Comparison of ENCODE assay signal across 8 cellular contexts in genomic region chr19:51020988-51021651, GRCh38. TPM values are rescaled to one million over a fixed set of nuclear protein-coding genes. Genes with fewer than 3 reads are reported as not detected.
DNase-seq lines count a peak whose midpoint lies in the region; ATAC-seq and TF ChIP-seq lines count a peak whose summit lies in the region.
"Had no signal": no experiment of that assay in that cellular context is flagged by ENCODE, and none has a peak within 500 bp of the region (broad histone marks: within the 10 kb centered on the region; RNA-seq: fewer than 3 reads in every experiment).

No MANE protein-coding gene starts in this region.

- H3K9ac ChIP-seq in Karpas-422 (ENCODE audit: low read length) (no peak overlapping the region), SK-N-SH (no peak overlapping the region)

- no peaks in the 10 kb centered on the region for H3K79me2 ChIP-seq in Karpas-422 (ENCODE audit: low read length)
- no peaks in the 10 kb centered on the region for H3K79me2 ChIP-seq in SK-N-SH (ENCODE audit: insufficient read depth)

- H3K9me3 ChIP-seq in Karpas-422 (ENCODE audit: low read length) (no peaks in the 10 kb centered on the region), SK-N-SH (no peaks in the 10 kb centered on the region)

- 8% methylated on average over 6 of the region's 7 CpGs for whole genome bisulfite sequencing in SK-N-SH (ENCODE audit: low lambda C conversion rate)

- no peak overlapping the region for H3K27ac ChIP-seq in Karpas-422 (ENCODE audit: low read length)
- no peak overlapping the region for H3K27ac ChIP-seq in SK-N-SH (ENCODE audit: low read depth in 2 of 2, low read length in 1 of 2)

- H4K20me1 ChIP-seq in Karpas-422 (ENCODE audit: insufficient read depth, low read depth, low read length) (no peaks in the 10 kb centered on the region), SK-N-SH (ENCODE audit: insufficient read depth) (no peaks in the 10 kb centered on the region)

- ATAC-seq in HG02759 (IDR thresholded peaks at IDR 0.05; ENCODE audit: unreplicated experiment), result no peak
- no peak for ATAC-seq in GM21576 (IDR thresholded peaks at IDR 0.05; ENCODE audit: unreplicated experiment)

- H3K4me2 ChIP-seq in Karpas-422 (ENCODE audit: low read depth, low read length, poor library complexity, severe bottlenecking), result no peak overlapping the region
- no peak overlapping the region for H3K4me2 ChIP-seq in SK-N-SH

- DNase-seq in ELF-1 (ENCODE audit: low read depth, low spot score) (peak; percentile 40), Karpas-422 (peak; percentile 76), SK-N-SH (peak; percentile 54), foreskin melanocyte (peak; percentile 57), putamen (ENCODE audit: low spot score) (peak; percentile 11)

- peak; percentile 78 for TF ChIP-seq CTCF in SK-N-SH (IDR thresholded peaks at IDR 0.05)

- CTCF ChIA-PET in SK-N-SH (lab: Yijun Ruan, JAX), result interaction anchor here (0.6 to 2.1 kb wide), 21 partner anchors 8 to 640 kb away, joined by 3 to 11 read pairs (median 4); partner anchors contain the start of gene KLK12

- no peaks in the 10 kb centered on the region for H3K9me2 ChIP-seq in Karpas-422 (replicated peaks; ENCODE audit: insufficient read depth, low read length)
- no peaks in the 10 kb centered on the region for H3K9me2 ChIP-seq in SK-N-SH

- H2AFZ ChIP-seq in Karpas-422 (ENCODE audit: low read length) (no peak overlapping the region), SK-N-SH (ENCODE audit: low read depth) (no peak overlapping the region)

- H3K4me3 ChIP-seq in Karpas-422 (ENCODE audit: low read length) (no peak overlapping the region), SK-N-SH (ENCODE audit: low read depth in 2 of 2, low read length in 1 of 2) (no peak overlapping the region; a peak in 1 of 4 replicates)
- H3K4me3 ChIP-seq: skin epidermis had no signal

- peak; percentile 37 for TF ChIP-seq RAD21 in SK-N-SH (IDR thresholded peaks at IDR 0.05; ENCODE audit: low read length)

- H3K4me1 ChIP-seq in Karpas-422 (ENCODE audit: low read length), result no peaks in the 10 kb centered on the region
- no peaks in the 10 kb centered on the region for H3K4me1 ChIP-seq in SK-N-SH (ENCODE audit: control insufficient read depth in 1 of 2, insufficient read depth in 2 of 2, low read depth in 1 of 2, low read length in 1 of 2)

- no peak for TF ChIP-seq EP300 in SK-N-SH (IDR thresholded peaks at IDR 0.05; ENCODE audit: borderline replicate concordance in 1 of 2, low read depth in 1 of 2, low read length in 1 of 2)

- no peaks in the 10 kb centered on the region for H3K36me3 ChIP-seq in Karpas-422 (ENCODE audit: insufficient read depth, low read length)
- no peaks in the 10 kb centered on the region for H3K36me3 ChIP-seq in SK-N-SH (replicated peaks in 1 of 2; ENCODE audit: control insufficient read depth in 1 of 2, insufficient read depth in 2 of 2, low read length in 1 of 2)

- H3K27me3 ChIP-seq in Karpas-422 (ENCODE audit: low read length), result no peaks in the 10 kb centered on the region
- peaks cover 90% of the 10 kb centered on the region for H3K27me3 ChIP-seq in SK-N-SH (ENCODE audit: insufficient read depth)

- no peaks in the 10 kb centered on the region for H3F3A ChIP-seq in SK-N-SH (replicated peaks; ENCODE audit: insufficient read depth)

- POLR2A ChIA-PET in SK-N-SH (lab: Yijun Ruan, JAX), result no interaction called here

TF ChIP-seq in SK-N-SH, 30 proteins besides CTCF, POLR2A, EP300 and RAD21:
- TF ChIP-seq USF1 (IDR thresholded peaks at IDR 0.05; ENCODE audit: borderline replicate concordance, low read depth), result peak; percentile 49; the same call in 1 of the 2 replicates
- TF ChIP-seq EZH2phosphoT487 (IDR thresholded peaks at IDR 0.05; ENCODE audit: borderline replicate concordance, low read depth), result no peak
- no peak for TF ChIP-seq TCF12 (IDR thresholded peaks at IDR 0.05)
- peak; percentile 45 for TF ChIP-seq SMC3 (IDR thresholded peaks at IDR 0.05; ENCODE audit: low read depth, low read length)
- no peak for TF ChIP-seq PBX3 (IDR thresholded peaks at IDR 0.05)
- TF ChIP-seq USF2 (IDR thresholded peaks at IDR 0.05; ENCODE audit: borderline replicate concordance, low read depth, low read length), result no peak

RNA-seq across cellular contexts. Expression of gene KLK10, which starts 1.6 kb away (rescaled TPM):
- total RNA-seq in Karpas-422 (2014; rRNA removed; shearing (Covaris generic); ENCODE audit: low replicate concordance), result not detected in 2 replicates
- polyA plus RNA-seq in SK-N-SH (2012; rRNA removed), result not detected in 2 replicates
- not detected in 2 replicates for polyA plus RNA-seq in SK-N-SH (2012; cell fraction: cytosol; rRNA removed)
- polyA plus RNA-seq in SK-N-SH (2012; cell fraction: nucleus; rRNA removed), result not detected in 2 replicates

RNA-seq across cellular contexts. Expression of gene KLK11, which starts 5.3 kb away (rescaled TPM):
- not detected in 2 replicates for total RNA-seq in Karpas-422 (2014; rRNA removed; shearing (Covaris generic); ENCODE audit: low replicate concordance)
- not detected in 2 replicates for polyA plus RNA-seq in SK-N-SH (2012; rRNA removed)
- polyA plus RNA-seq in SK-N-SH (2012; cell fraction: cytosol; rRNA removed), result not detected in 2 replicates
- polyA plus RNA-seq in SK-N-SH (2012; cell fraction: nucleus; rRNA removed), result not detected in 2 replicates

RNA-seq across cellular contexts. Expression of gene KLK12, which starts 13.7 kb away (rescaled TPM):
- not detected in 2 replicates for total RNA-seq in Karpas-422 (2014; rRNA removed; shearing (Covaris generic); ENCODE audit: low replicate concordance)
- not detected in 2 replicates for polyA plus RNA-seq in SK-N-SH (2012; rRNA removed)
- polyA plus RNA-seq in SK-N-SH (2012; cell fraction: cytosol; rRNA removed), result not detected in 2 replicates
- not detected in 2 replicates for polyA plus RNA-seq in SK-N-SH (2012; cell fraction: nucleus; rRNA removed)

RNA-seq across cellular contexts. Expression of gene KLK8, which starts 19.7 kb away (rescaled TPM):
- not detected in 2 replicates for total RNA-seq in Karpas-422 (2014; rRNA removed; shearing (Covaris generic); ENCODE audit: low replicate concordance)
- polyA plus RNA-seq in SK-N-SH (2012; rRNA removed), result not detected in 2 replicates
- polyA plus RNA-seq in SK-N-SH (2012; cell fraction: cytosol; rRNA removed), result not detected in 2 replicates
- polyA plus RNA-seq in SK-N-SH (2012; cell fraction: nucleus; rRNA removed), result not detected in 2 replicates

RNA-seq across cellular contexts. Expression of gene KLK7, which starts 37.4 kb away (rescaled TPM):
- not detected in 2 replicates for total RNA-seq in Karpas-422 (2014; rRNA removed; shearing (Covaris generic); ENCODE audit: low replicate concordance)
- polyA plus RNA-seq in SK-N-SH (2012; rRNA removed), result not detected in 2 replicates
- polyA plus RNA-seq in SK-N-SH (2012; cell fraction: cytosol; rRNA removed), result not detected in 2 replicates
- polyA plus RNA-seq in SK-N-SH (2012; cell fraction: nucleus; rRNA removed), result not detected in 2 replicates

Comparison
In these comparisons a context has a peak if more than half of its experiments do, and no peak if none do; other contexts are left out.
1. DNase-seq: peak in every context shown above with its lines; median percentile 76 in Karpas-422; 57 in foreskin melanocyte; 54 in SK-N-SH; 40 in ELF-1; 11 in putamen.